ENCODE assay signal across 9 cellular contexts in the genomic region with DNA sequence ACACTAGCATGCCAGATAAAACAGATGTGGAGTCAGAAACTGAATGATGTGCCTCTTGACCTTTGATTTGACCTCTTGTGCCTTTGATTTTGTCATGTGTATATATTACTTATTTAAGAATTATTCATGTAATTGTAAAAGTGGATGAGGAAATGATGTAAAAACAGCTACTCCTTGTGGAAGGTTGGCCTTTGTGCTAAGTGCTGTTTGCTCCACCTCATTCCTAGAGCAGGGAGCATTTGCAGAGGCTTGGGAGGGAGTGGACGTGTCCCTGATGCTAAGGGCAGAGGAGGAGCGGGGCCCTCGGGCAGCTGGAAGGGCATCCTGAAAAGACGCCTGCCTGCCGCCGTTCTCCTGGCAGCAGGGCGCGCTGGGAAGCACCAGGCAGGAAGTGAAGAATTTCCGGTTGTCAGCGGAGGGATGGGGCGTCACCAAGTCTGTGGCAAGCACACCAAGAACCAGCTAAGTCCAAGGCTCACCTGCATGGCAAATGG.
DNase-seq lines count a peak whose midpoint lies in the region; ATAC-seq, FAIRE-seq and TF ChIP-seq lines count a peak whose summit lies in the region.
"Had no signal": no experiment of that assay in that cellular context is flagged by ENCODE, and none has a peak within 500 bp of the region (broad histone marks: within the 10 kb centered on the region; RNA-seq: fewer than 3 reads in every experiment).

No MANE protein-coding gene starts in this region.

- 65% methylated on average over 11 of the region's 11 CpGs for WGBS in esophagus muscularis mucosa

- TF ChIP-seq EP300 in esophagus muscularis mucosa (IDR thresholded peaks at IDR 0.05), result no peak

- no peak for FAIRE-seq in GM12891 (lab: Jason Lieb, UNC)
- FAIRE-seq: TTC549 had no signal

- H3K4me3 Mint-ChIP-seq in T-helper 2 cell treated with Interferon-gamma antibody and Interleukin-4, amounts not matched to agents 5 μg/mL and 100 μg/mL, for 36 hours, result peak overlapping the region; percentile 65

- DNase-seq in T-helper 2 cell treated with Interferon-gamma antibody and Interleukin-4, amounts not matched to agents 5 μg/mL and 100 μg/mL, for 36 hours (ENCODE audit: low spot score), result no peak
- peak; percentile 82 for DNase-seq in esophagus muscularis mucosa (ENCODE audit: extremely low spot score)
- peak; percentile 7 to 38 for DNase-seq in stimulated activated CD4-positive, alpha-beta T cell treated with anti-CD3 and anti-CD28 coated beads, Interleukin-12 subunit alpha, Interleukin-12 subunit beta, amount 100 ng/mL, for 24 hours (ENCODE audit: low read depth in 2 of 2)
- no peak for DNase-seq in GM12891 (ENCODE audit: insufficient read length, low spot score)
- DNase-seq in NCI-H774 (lab: John Stamatoyannopoulos, UW), result no peak
- DNase-seq in cerebellum (ENCODE audit: low spot score), result no peak

- H3K4me1 ChIP-seq in esophagus muscularis mucosa, result peaks cover 11 to 25% (median 17%) of the 10 kb centered on the region in 4 donors

- H3K27ac ChIP-seq in esophagus muscularis mucosa (replicated peaks in 1 of 4), result peak overlapping the region; percentile 18 to 64 (median 28)

- no peak for TF ChIP-seq CTCF in esophagus muscularis mucosa (IDR thresholded peaks at IDR 0.05)

- H3K4me3 ChIP-seq in esophagus muscularis mucosa, result no peak overlapping the region

- no peaks in the 10 kb centered on the region for H3K9me3 ChIP-seq in esophagus muscularis mucosa

- H3K27ac Mint-ChIP-seq in T-helper 2 cell treated with Interferon-gamma antibody and Interleukin-4, amounts not matched to agents 5 μg/mL and 100 μg/mL, for 36 hours, result no peak overlapping the region

- H3K36me3 ChIP-seq in esophagus muscularis mucosa, result no peaks in the 10 kb centered on the region

- H3K27me3 ChIP-seq in esophagus muscularis mucosa, result no peaks in the 10 kb centered on the region

- no peaks in the 10 kb centered on the region for H3K9me3 Mint-ChIP-seq in T-helper 2 cell treated with Interferon-gamma antibody and Interleukin-4, amounts not matched to agents 5 μg/mL and 100 μg/mL, for 36 hours

- H3K4me1 Mint-ChIP-seq in T-helper 2 cell treated with Interferon-gamma antibody and Interleukin-4, amounts not matched to agents 5 μg/mL and 100 μg/mL, for 36 hours (ENCODE audit: low read depth), result peaks cover 13% of the 10 kb centered on the region

- ATAC-seq in GM18868 (IDR thresholded peaks at IDR 0.05; ENCODE audit: unreplicated experiment), result peak; percentile 58
- no peak for ATAC-seq in HG02970 (IDR thresholded peaks at IDR 0.05; ENCODE audit: low FRiP score, unreplicated experiment)

- TF ChIP-seq POLR2A in esophagus muscularis mucosa (IDR thresholded peaks at IDR 0.05; ENCODE audit: low read depth) (no peak), GM12891 (IDR thresholded peaks at IDR 0.05; ENCODE audit: low read depth, low read length) (no peak)

- H3K36me3 Mint-ChIP-seq in T-helper 2 cell treated with Interferon-gamma antibody and Interleukin-4, amounts not matched to agents 5 μg/mL and 100 μg/mL, for 36 hours (ENCODE audit: low read depth), result no peaks in the 10 kb centered on the region

- intact Hi-C loops in esophagus muscularis mucosa (cut with DNase I), result no loop called here

- peaks cover 2% of the 10 kb centered on the region for H3K27me3 Mint-ChIP-seq in T-helper 2 cell treated with Interferon-gamma antibody and Interleukin-4, amounts not matched to agents 5 μg/mL and 100 μg/mL, for 36 hours (ENCODE audit: low read depth)

TF ChIP-seq in GM12891, 5 proteins besides CTCF, POLR2A, EP300 and RAD21:
- TF ChIP-seq PAX5 (IDR thresholded peaks at IDR 0.05; ENCODE audit: insufficient read depth, low read length, severe bottlenecking) (no peak), TAF1 (IDR thresholded peaks at IDR 0.05; ENCODE audit: low read depth, low read length) (no peak), POLR2AphosphoS5 (IDR thresholded peaks at IDR 0.05; ENCODE audit: low read depth, low read length) (no peak), POU2F2 (IDR thresholded peaks at IDR 0.05; ENCODE audit: low read depth, low read length) (no peak), SPI1 (IDR thresholded peaks at IDR 0.05; ENCODE audit: low read depth, low read length) (no peak)

Comparison
In these comparisons a context has a peak if more than half of its experiments do, and no peak if none do; other contexts are left out.
1. DNase-seq: peak in esophagus muscularis mucosa (single experiment) and stimulated activated CD4-positive, alpha-beta T cell treated with anti-CD3 and anti-CD28 coated beads, Interleukin-12 subunit alpha, Interleukin-12 subunit beta, amount 100 ng/mL, for 24 hours (2 of 2); none in T-helper 2 cell treated with Interferon-gamma antibody and Interleukin-4, amounts not matched to agents 5 μg/mL and 100 μg/mL, for 36 hours (single experiment), GM12891 (single experiment), NCI-H774 (single experiment) and cerebellum (single experiment).